ENCODE assay signal across 7 cellular contexts in genomic region chr11:73510877-73511276, GRCh38.
"Had no signal": no experiment of that assay in that cellular context is flagged by ENCODE, and none has a peak within 500 bp of the region (broad histone marks: within the 10 kb centered on the region; RNA-seq: fewer than 3 reads in every experiment).

No MANE protein-coding gene starts in this region.

- H3K9me3 Mint-ChIP-seq: GM23338 had no signal

- H3K4me1 Mint-ChIP-seq: GM23338, H9 had no signal

- H3K27ac ChIP-seq: HL-60 had no signal

- H3K27ac Mint-ChIP-seq: GM23338, H9, IgD-negative memory B cell had no signal

- DNase-seq: H9, HCEC 1CT, KBM-7 had no signal

- H3K4me3 ChIP-seq: GM23338 had no signal

- ATAC-seq: GM23338, HepG2 had no signal

- H3K27me3 Mint-ChIP-seq: IgD-negative memory B cell had no signal

- H3K4me3 Mint-ChIP-seq: GM23338, H9, IgD-negative memory B cell had no signal
